In genomic region chr10:122242266-122242665, GRCh38 we compare ENCODE assay signal across 4 cellular contexts. TPM values are rescaled to one million over a fixed set of nuclear protein-coding genes. Genes with fewer than 3 reads are reported as not detected.
"Had no signal": no experiment of that assay in that cellular context is flagged by ENCODE, and none has a peak within 500 bp of the region (broad histone marks: within the 10 kb centered on the region; RNA-seq: fewer than 3 reads in every experiment).

No MANE protein-coding gene starts in this region.

- DNase-seq: GDM1, GF-D8 had no signal

- H3K4me3 ChIP-seq: GM12878 had no signal

- ATAC-seq: GM12878 had no signal

RNA-seq across cellular contexts. Expression of gene BTBD16, which starts 28.8 kb away (rescaled TPM):
- total RNA-seq: G401, GM12878 had no signal
